Comparison of ENCODE assay signal across 10 cellular contexts in the genomic region with DNA sequence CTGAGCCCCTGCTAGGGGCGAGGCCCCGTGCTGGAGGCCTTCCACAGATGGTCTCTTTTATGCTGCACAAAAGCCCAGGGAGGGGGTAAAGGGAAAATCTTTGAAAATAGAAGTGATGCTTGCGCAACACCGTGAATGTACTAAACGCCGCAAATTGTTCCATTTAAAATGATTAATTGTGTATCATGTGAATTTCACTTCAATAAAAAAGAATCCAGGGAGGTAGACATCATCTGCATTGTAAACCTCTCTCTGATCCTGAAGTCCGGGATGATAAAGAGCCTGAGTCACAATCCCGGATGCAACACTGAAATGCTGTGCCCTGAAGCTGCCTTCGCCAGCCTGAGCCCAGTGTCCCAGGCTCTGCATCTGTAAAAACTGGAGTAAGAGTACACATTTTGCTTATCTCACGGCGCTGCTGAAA.
A peak's percentile ranks its signal among the peaks of the same experiment; 100 is the strongest.
DNase-seq lines count a peak whose midpoint lies in the region; ATAC-seq lines count a peak whose summit lies in the region.
"Had no signal": no experiment of that assay in that cellular context is flagged by ENCODE, and none has a peak within 500 bp of the region (broad histone marks: within the 10 kb centered on the region; RNA-seq: fewer than 3 reads in every experiment).

No MANE protein-coding gene starts in this region.

- H3K9ac ChIP-seq in endocrine pancreas (ENCODE audit: control insufficient read depth, insufficient read depth, low read length): peak overlapping the region; percentile 11

- H3K4me1 ChIP-seq in endocrine pancreas (ENCODE audit: control insufficient read depth, insufficient read depth, low read length) (peaks cover 5% of the 10 kb centered on the region), neuron (ENCODE audit: insufficient read depth, low read length) (peaks cover 38% of the 10 kb centered on the region)

- peak overlapping the region; percentile 21 for H2AFZ ChIP-seq in neuron (ENCODE audit: low read depth, low read length)

- DNase-seq in EL (peak; percentile 83), NOMO-1 treated with DMSO at 0.1 percent for 48 hours (lab: John Stamatoyannopoulos, UW; ENCODE audit: unreplicated experiment) (peak; percentile 49), iPS-NIHi7 (ENCODE audit: extremely low spot score) (no peak), NCI-H1092 (lab: John Stamatoyannopoulos, UW) (no peak)
- DNase-seq in activated naive CD4-positive, alpha-beta T cell (lab: John Stamatoyannopoulos, UW): no peak
- DNase-seq: activated CD4-positive, alpha-beta T cell treated with anti-CD3 and anti-CD28 coated beads, Interleukin-2, amount 50 U/mL, for 1 hour; DMS53 had no signal

- no peaks in the 10 kb centered on the region for H3K9me3 ChIP-seq in endocrine pancreas (ENCODE audit: control insufficient read depth, low read length)
- no peaks in the 10 kb centered on the region for H3K9me3 ChIP-seq in neuron (ENCODE audit: low read length)

- H3K4me3 ChIP-seq in endocrine pancreas (ENCODE audit: control insufficient read depth, insufficient read depth, low read length) (no peak overlapping the region), neuron (ENCODE audit: low read length) (peak overlapping the region; percentile 14)

- H3K27me3 ChIP-seq in endocrine pancreas (ENCODE audit: control insufficient read depth, insufficient read depth, low read length) (no peaks in the 10 kb centered on the region), neuron (ENCODE audit: insufficient read depth, low read length) (no peaks in the 10 kb centered on the region)

- no peaks in the 10 kb centered on the region for H3K36me3 ChIP-seq in endocrine pancreas (ENCODE audit: control insufficient read depth, insufficient read depth, low read length)
- H3K36me3 ChIP-seq in neuron (ENCODE audit: insufficient read depth, low read length): no peaks in the 10 kb centered on the region

- no peak for ATAC-seq in GM19463 (IDR thresholded peaks at IDR 0.05; ENCODE audit: unreplicated experiment)

Comparison
In these comparisons a context has a peak if more than half of its experiments do, and no peak if none do; other contexts are left out.
1. DNase-seq: peak in EL (single experiment) and NOMO-1 treated with DMSO at 0.1 percent for 48 hours (single experiment); none in iPS-NIHi7 (single experiment), NCI-H1092 (single experiment) and activated naive CD4-positive, alpha-beta T cell (0 of 4).